19 cellular contexts compared by ENCODE assay signal in genomic region chr10:4262870-4263269, GRCh38.
DNase-seq lines count a peak whose midpoint lies in the region; ATAC-seq and TF ChIP-seq lines count a peak whose summit lies in the region.
"Had no signal": no experiment of that assay in that cellular context is flagged by ENCODE, and none has a peak within 500 bp of the region (broad histone marks: within the 10 kb centered on the region; RNA-seq: fewer than 3 reads in every experiment).

No MANE protein-coding gene starts in this region.

- no peak overlapping the region for H3K9ac ChIP-seq in IMR-90 (ENCODE audit: low read depth, low read length)
- H3K9ac ChIP-seq: BLaER1 treated with 17β-estradiol and CSF1 and Interleukin-3, amounts not matched to agents 10 nM and 100 nM; KMS-11 had no signal

- H3K36me3 ChIP-seq in IMR-90 (ENCODE audit: control insufficient read depth, insufficient read depth, low read length) (no peaks in the 10 kb centered on the region), ascending aorta (no peaks in the 10 kb centered on the region), gastroesophageal sphincter (no peaks in the 10 kb centered on the region), vagina (no peaks in the 10 kb centered on the region)
- H3K36me3 ChIP-seq: BLaER1 treated with 17β-estradiol and CSF1 and Interleukin-3, amounts not matched to agents 10 nM and 100 nM; Peyer's patch had no signal

- H3K9me1 ChIP-seq in IMR-90 (ENCODE audit: insufficient read depth, low read length), result peaks cover 10% of the 10 kb centered on the region

- no peak overlapping the region for H2BK20ac ChIP-seq in IMR-90 (ENCODE audit: low read depth, low read length)

- H4K91ac ChIP-seq in IMR-90 (ENCODE audit: insufficient read depth, low read depth, low read length), result no peak overlapping the region

- TF ChIP-seq RAD21 in IMR-90 (IDR thresholded peaks at IDR 0.05; ENCODE audit: low read length), result no peak

- in situ Hi-C loops in IMR-90 (cut with MboI; ENCODE audit: low sequenced_read_pairs), result loop anchor here (25.0 kb wide), 1 partner anchor 499 kb away; no protein-coding TSS in a partner anchor

- no peak for TF ChIP-seq CTCF in IMR-90 (conservative IDR thresholded peaks at IDR 0.05; ENCODE audit: low read depth, low read length)
- TF ChIP-seq CTCF in ascending aorta (IDR thresholded peaks at IDR 0.05), result no peak
- TF ChIP-seq CTCF in gastroesophageal sphincter (IDR thresholded peaks at IDR 0.05), result no peak
- TF ChIP-seq CTCF in vagina (IDR thresholded peaks at IDR 0.05), result no peak

- WGBS in IMR-90 (ENCODE audit: extremely low coverage in 2 of 2, insufficient read length in 1 of 2), 2 experiments, result no CpG with 5 or more reads among the region's 1 CpG
- WGBS in gastroesophageal sphincter (ENCODE audit: low coverage in 1 of 2), 2 donors, result 59 to 90% methylated on average over 1 of the region's 1 CpG

- H4K8ac ChIP-seq in IMR-90 (ENCODE audit: low read depth in 2 of 2, low read length in 2 of 2), result no peak overlapping the region

- H3K4me1 ChIP-seq in IMR-90 (ENCODE audit: control insufficient read depth, insufficient read depth, low read length) (peaks cover 15% of the 10 kb centered on the region), ascending aorta (peaks cover 9 to 26% of the 10 kb centered on the region in 2 donors), gastroesophageal sphincter (peaks cover 9 to 74% (median 23%) of the 10 kb centered on the region in 3 donors), vagina (peaks cover 42% of the 10 kb centered on the region)

- ATAC-seq in IMR-90 (ENCODE audit: low read depth) (no peak), gastroesophageal sphincter (no peak)
- no peak for ATAC-seq in activated naive CD4-positive, alpha-beta T cell treated with anti-CD3 and anti-CD28 coated beads, Interleukin-2, amount 50 U/mL, for 72 hours
- ATAC-seq: A549 had no signal

- TF ChIP-seq EP300 in gastroesophageal sphincter (IDR thresholded peaks at IDR 0.05), result no peak

- DNase-seq in IMR-90, result no peak
- DNase-seq in ascending aorta (ENCODE audit: low spot score in 2 of 2), result no peak
- DNase-seq in vagina (ENCODE audit: extremely low spot score in 2 of 2), result no peak
- no peak for DNase-seq in activated naive CD4-positive, alpha-beta T cell treated with anti-CD3 and anti-CD28 coated beads, Interleukin-2, amount 50 U/mL, for 72 hours (ENCODE audit: low spot score in 2 of 2)
- DNase-seq in effector CD4-positive, alpha-beta T cell, result no peak
- no peak for DNase-seq in T-helper 2 cell treated with Interferon-gamma antibody and Interleukin-4, amounts not matched to agents 5 μg/mL and 100 μg/mL, for 36 hours (ENCODE audit: low spot score)
- DNase-seq: AML-193; CD4-positive, alpha-beta T cell; H7; MM.1S; NCI-H2029 treated with DMSO at 0.1 percent for 48 hours; NCI-H446 treated with DMSO at 0.1 percent for 48 hours; NCI-H69; Peyer's patch; SHP77 treated with DMSO at 0.1 percent for 48 hours had no signal

- no peak overlapping the region for H3K4ac ChIP-seq in IMR-90 (ENCODE audit: low read depth, low read length)

- no peak overlapping the region for H3K14ac ChIP-seq in IMR-90 (replicated peaks; ENCODE audit: low read depth, low read length)

- H2AK5ac ChIP-seq in IMR-90 (ENCODE audit: low read depth, low read length), result no peak overlapping the region

- POLR2A ChIA-PET in IMR-90 (lab: Charles Lee; ENCODE audit: unreplicated experiment), result no interaction called here

- H3K27me3 Mint-ChIP-seq in T-helper 2 cell treated with Interferon-gamma antibody and Interleukin-4, amounts not matched to agents 5 μg/mL and 100 μg/mL, for 36 hours (ENCODE audit: low read depth), result peaks cover 13% of the 10 kb centered on the region
- H3K27me3 Mint-ChIP-seq: CD4-positive, alpha-beta T cell had no signal

- H3K56ac ChIP-seq in IMR-90 (ENCODE audit: extremely low read depth, insufficient read depth, low read length), result no peak overlapping the region

- no peak overlapping the region for H4K5ac ChIP-seq in IMR-90 (ENCODE audit: low read depth, low read length)

- H3K27ac Mint-ChIP-seq in activated naive CD4-positive, alpha-beta T cell treated with anti-CD3 and anti-CD28 coated beads, Interleukin-2, amount 50 U/mL, for 72 hours, result no peak overlapping the region
- H3K27ac Mint-ChIP-seq in T-helper 2 cell treated with Interferon-gamma antibody and Interleukin-4, amounts not matched to agents 5 μg/mL and 100 μg/mL, for 36 hours, result no peak overlapping the region
- H3K27ac Mint-ChIP-seq: CD4-positive, alpha-beta T cell had no signal

- peaks cover 0 to 1% of the 10 kb centered on the region in 2 experiments; a peak in 1 of 4 replicates for H3K79me1 ChIP-seq in IMR-90 (ENCODE audit: low read depth in 1 of 2, low read length in 2 of 2)

- H2BK5ac ChIP-seq in IMR-90 (ENCODE audit: low read depth, low read length, poor library complexity, severe bottlenecking), result no peak overlapping the region

- H3K4me1 Mint-ChIP-seq in T-helper 2 cell treated with Interferon-gamma antibody and Interleukin-4, amounts not matched to agents 5 μg/mL and 100 μg/mL, for 36 hours (ENCODE audit: low read depth), result no peaks in the 10 kb centered on the region

- TF ChIP-seq POLR2A in IMR-90 (IDR thresholded peaks at IDR 0.05; ENCODE audit: low read depth, low read length), result no peak
- TF ChIP-seq POLR2A in gastroesophageal sphincter (IDR thresholded peaks at IDR 0.05), result no peak
- TF ChIP-seq POLR2A in vagina (IDR thresholded peaks at IDR 0.05), result no peak

- BruUV-seq in IMR-90 (replicated peaks; lab: Mats Ljungman, UMichigan), result no TSS peak

- H3K9me3 ChIP-seq in IMR-90 (ENCODE audit: control insufficient read depth, insufficient read depth, low read length), result no peaks in the 10 kb centered on the region
- H3K9me3 ChIP-seq in ascending aorta, result no peaks in the 10 kb centered on the region
- H3K9me3 ChIP-seq in gastroesophageal sphincter, result no peaks in the 10 kb centered on the region
- no peaks in the 10 kb centered on the region for H3K9me3 ChIP-seq in vagina
- H3K9me3 ChIP-seq: A549, Peyer's patch had no signal

- no peak overlapping the region for H2AFZ ChIP-seq in IMR-90 (replicated peaks; ENCODE audit: low read length, poor library complexity)

- H3K27ac ChIP-seq in IMR-90 (ENCODE audit: insufficient read depth, low read length) (no peak overlapping the region), ascending aorta (peak overlapping the region; percentile 60 to 80), gastroesophageal sphincter (peak overlapping the region in 3 of 4 donors; percentile 37 to 72 (median 70)), vagina (peak overlapping the region; percentile 77)
- H3K27ac ChIP-seq: BLaER1 treated with 17β-estradiol and CSF1 and Interleukin-3, amounts not matched to agents 10 nM and 100 nM; KMS-11; Peyer's patch had no signal

- H3K4me3 ChIP-seq in IMR-90 (ENCODE audit: insufficient read depth, low read depth, low read length), result no peak overlapping the region
- no peak overlapping the region for H3K4me3 ChIP-seq in ascending aorta
- H3K4me3 ChIP-seq in gastroesophageal sphincter, result no peak overlapping the region
- H3K4me3 ChIP-seq in vagina, result no peak overlapping the region
- H3K4me3 ChIP-seq: A549; BLaER1 treated with 17β-estradiol and CSF1 and Interleukin-3, amounts not matched to agents 10 nM and 100 nM; Peyer's patch had no signal

- no peak overlapping the region for H3K23ac ChIP-seq in IMR-90 (ENCODE audit: low read depth, low read length)

- H3K4me2 ChIP-seq in IMR-90 (ENCODE audit: low read depth, low read length), result no peak overlapping the region
- H3K4me2 ChIP-seq: BLaER1 treated with 17β-estradiol and CSF1 and Interleukin-3, amounts not matched to agents 10 nM and 100 nM; KMS-11 had no signal

- H4K20me1 ChIP-seq in IMR-90 (ENCODE audit: insufficient read depth, low read length), result no peaks in the 10 kb centered on the region
- H4K20me1 ChIP-seq: BLaER1 treated with 17β-estradiol and CSF1 and Interleukin-3, amounts not matched to agents 10 nM and 100 nM had no signal

- intact Hi-C loops in IMR-90 (cut with micrococcal nuclease) (no loop called here), ascending aorta (cut with DNase I) (loop anchor here (5.0 kb wide), 1 partner anchor 79 kb away; no protein-coding TSS in a partner anchor), vagina (cut with DNase I) (loop anchor here (10.0 kb wide), 1 partner anchor 478 kb away; the partner anchor contains the start of gene KLF6)

- H2AK9ac ChIP-seq in IMR-90 (replicated peaks; ENCODE audit: low read depth, low read length, poor library complexity), result no peak overlapping the region

- dilution Hi-C loops in IMR-90 (cut with HindIII; ENCODE audit: low sequenced_read_pairs, unreplicated experiment), result no loop called here

- no peaks in the 10 kb centered on the region for H3K9me3 Mint-ChIP-seq in activated naive CD4-positive, alpha-beta T cell treated with anti-CD3 and anti-CD28 coated beads, Interleukin-2, amount 50 U/mL, for 72 hours
- H3K9me3 Mint-ChIP-seq in T-helper 2 cell treated with Interferon-gamma antibody and Interleukin-4, amounts not matched to agents 5 μg/mL and 100 μg/mL, for 36 hours, result no peaks in the 10 kb centered on the region
- H3K9me3 Mint-ChIP-seq: CD4-positive, alpha-beta T cell had no signal

- no peaks in the 10 kb centered on the region for H3K36me3 Mint-ChIP-seq in activated naive CD4-positive, alpha-beta T cell treated with anti-CD3 and anti-CD28 coated beads, Interleukin-2, amount 50 U/mL, for 72 hours
- H3K36me3 Mint-ChIP-seq in T-helper 2 cell treated with Interferon-gamma antibody and Interleukin-4, amounts not matched to agents 5 μg/mL and 100 μg/mL, for 36 hours (ENCODE audit: low read depth), result no peaks in the 10 kb centered on the region

- H3K18ac ChIP-seq in IMR-90 (ENCODE audit: low read depth, low read length), result no peak overlapping the region

- H2BK15ac ChIP-seq in IMR-90 (ENCODE audit: low read depth, low read length), result no peak overlapping the region

- H3K27me3 ChIP-seq in IMR-90 (ENCODE audit: control insufficient read depth, insufficient read depth, low read length) (no peaks in the 10 kb centered on the region), ascending aorta (no peaks in the 10 kb centered on the region), gastroesophageal sphincter (no peaks in the 10 kb centered on the region), vagina (no peaks in the 10 kb centered on the region)
- H3K27me3 ChIP-seq: BLaER1 treated with 17β-estradiol and CSF1 and Interleukin-3, amounts not matched to agents 10 nM and 100 nM; Peyer's patch had no signal

- CTCF ChIA-PET in IMR-90 (lab: Yijun Ruan, JAX), result no interaction called here

- H3K4me3 Mint-ChIP-seq in T-helper 2 cell treated with Interferon-gamma antibody and Interleukin-4, amounts not matched to agents 5 μg/mL and 100 μg/mL, for 36 hours, result no peak overlapping the region
- H3K4me3 Mint-ChIP-seq: CD4-positive, alpha-beta T cell had no signal

- H2BK120ac ChIP-seq in IMR-90 (ENCODE audit: low read depth, low read length), result no peak overlapping the region

TF ChIP-seq in IMR-90, 13 proteins besides CTCF, POLR2A, EP300 and RAD21:
- TF ChIP-seq CEBPB (IDR thresholded peaks at IDR 0.05; ENCODE audit: low read depth, low read length) (0 out of 2 replicates have a peak, but pooled peaks have one; percentile 0), MAFK (IDR thresholded peaks at IDR 0.05; ENCODE audit: low read depth, low read length) (no peak)
